16 cellular contexts compared by ENCODE assay signal in the genomic region with DNA sequence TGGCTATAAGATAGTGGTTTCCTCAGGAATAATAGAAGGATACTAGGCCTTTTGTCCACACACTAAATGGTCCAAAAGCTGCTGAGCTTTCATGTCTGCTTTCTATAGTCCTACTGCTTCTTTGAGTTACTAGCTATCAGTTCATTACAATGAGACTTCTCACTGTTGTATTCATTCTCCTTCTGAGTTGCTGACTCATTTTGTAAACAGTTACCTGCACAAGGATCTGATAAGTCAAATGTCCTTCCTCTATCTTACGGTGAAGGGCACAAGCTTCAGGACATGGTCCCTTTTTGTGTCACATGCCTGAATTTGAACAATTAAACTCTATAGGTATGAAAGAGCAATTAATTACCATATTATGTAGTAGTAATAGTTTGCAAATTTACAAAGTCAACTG.
DNase-seq lines count a peak whose midpoint lies in the region; ATAC-seq and TF ChIP-seq lines count a peak whose summit lies in the region.
"Had no signal": no experiment of that assay in that cellular context is flagged by ENCODE, and none has a peak within 500 bp of the region (broad histone marks: within the 10 kb centered on the region; RNA-seq: fewer than 3 reads in every experiment).

No MANE protein-coding gene starts in this region.

- H3K9me3 ChIP-seq in RWPE2 (ENCODE audit: severe bottlenecking) (peaks cover 2% of the 10 kb centered on the region), mucosa of descending colon (no peaks in the 10 kb centered on the region), MM.1S (replicated peaks; ENCODE audit: insufficient read depth, low read length) (no peaks in the 10 kb centered on the region)
- H3K9me3 ChIP-seq: left ventricle myocardium inferior had no signal

- intact Hi-C loops in mucosa of descending colon (cut with DNase I, micrococcal nuclease), result no loop called here
- intact Hi-C loops in left cardiac atrium (cut with DNase I), result no loop called here

- H3K4me3 ChIP-seq in RWPE2 (ENCODE audit: severe bottlenecking), result no peak overlapping the region
- no peak overlapping the region for H3K4me3 ChIP-seq in mucosa of descending colon
- H3K4me3 ChIP-seq in MM.1S (ENCODE audit: low read length), result no peak overlapping the region
- H3K4me3 ChIP-seq: left ventricle myocardium inferior had no signal

- H2AFZ ChIP-seq in MM.1S (ENCODE audit: low read length), result no peak overlapping the region

- H3K36me3 ChIP-seq in RWPE2 (ENCODE audit: low read depth), result no peaks in the 10 kb centered on the region
- no peaks in the 10 kb centered on the region for H3K36me3 ChIP-seq in mucosa of descending colon (ENCODE audit: low read depth)
- H3K36me3 ChIP-seq in MM.1S (replicated peaks; ENCODE audit: insufficient read depth, low read length), result no peaks in the 10 kb centered on the region; the same call in 1 of the 2 replicates
- H3K36me3 ChIP-seq: left ventricle myocardium inferior had no signal

- DNase-seq in RWPE2 (ENCODE audit: low spot score) (no peak), mucosa of descending colon (no peak), MM.1S (no peak), SKM-1 (lab: John Stamatoyannopoulos, UW; ENCODE audit: unreplicated experiment) (no peak), left cardiac atrium (no peak)
- DNase-seq: amniotic stem cell; DND-41; hippocampal formation; left ventricle myocardium inferior; naive thymus-derived CD8-positive, alpha-beta T cell; NCI-H82; retina had no signal

- peak; percentile 56 for ATAC-seq in GM18861 (IDR thresholded peaks at IDR 0.05; ENCODE audit: unreplicated experiment)
- ATAC-seq in HG02759 (IDR thresholded peaks at IDR 0.05; ENCODE audit: unreplicated experiment), result peak; percentile 65
- ATAC-seq in RWPE2 (ENCODE audit: low read depth), result peak; percentile 59; the same call in 2 of the 3 replicates
- peak; percentile 85 for ATAC-seq in mucosa of descending colon
- ATAC-seq in HG03342 (IDR thresholded peaks at IDR 0.05; ENCODE audit: unreplicated experiment), result no peak
- no peak for ATAC-seq in left cardiac atrium
- ATAC-seq: naive thymus-derived CD8-positive, alpha-beta T cell; Right ventricle myocardium inferior had no signal

- H3K9ac ChIP-seq in MM.1S (ENCODE audit: low read length), result no peak overlapping the region

- H4K20me1 ChIP-seq in MM.1S (ENCODE audit: insufficient read depth, low read length), result no peaks in the 10 kb centered on the region

- H3K9me2 ChIP-seq in MM.1S (replicated peaks; ENCODE audit: insufficient read depth, low read length), result no peaks in the 10 kb centered on the region

- H3F3A ChIP-seq in MM.1S (ENCODE audit: insufficient read depth, low read length), result no peaks in the 10 kb centered on the region

- peaks cover 4% of the 10 kb centered on the region for H3K27me3 ChIP-seq in RWPE2 (ENCODE audit: insufficient read depth, poor library complexity, severe bottlenecking)
- H3K27me3 ChIP-seq in MM.1S (replicated peaks; ENCODE audit: insufficient read depth, low read length), result no peaks in the 10 kb centered on the region

- H3K4me1 ChIP-seq in RWPE2 (ENCODE audit: insufficient read depth, poor library complexity, severe bottlenecking), result peaks cover 11% of the 10 kb centered on the region
- no peaks in the 10 kb centered on the region for H3K4me1 ChIP-seq in mucosa of descending colon (ENCODE audit: low read depth)
- H3K4me1 ChIP-seq in MM.1S (ENCODE audit: low read length), result no peaks in the 10 kb centered on the region
- H3K4me1 ChIP-seq: left ventricle myocardium inferior had no signal

- H3K79me2 ChIP-seq in MM.1S (ENCODE audit: low read length), result peaks cover 63% of the 10 kb centered on the region

- no peak overlapping the region for H3K27ac ChIP-seq in RWPE2 (ENCODE audit: poor library complexity, severe bottlenecking)
- H3K27ac ChIP-seq in MM.1S (ENCODE audit: low read length), result no peak overlapping the region
- H3K27ac ChIP-seq: left ventricle myocardium inferior had no signal

- no peak overlapping the region for H3K4me2 ChIP-seq in MM.1S (ENCODE audit: low read depth, low read length)

- TF ChIP-seq CTCF in RWPE2 (IDR thresholded peaks at IDR 0.05; ENCODE audit: poor library complexity, severe bottlenecking) (no peak), mucosa of descending colon (IDR thresholded peaks at IDR 0.05) (no peak), MM.1S (IDR thresholded peaks at IDR 0.05; ENCODE audit: low read length) (no peak)

Comparison
In these comparisons a context has a peak if more than half of its experiments do, and no peak if none do; other contexts are left out.
1. ATAC-seq: peak in GM18861 (single experiment), HG02759 (single experiment), RWPE2 (single experiment) and mucosa of descending colon (single experiment); none in HG03342 (single experiment) and left cardiac atrium (0 of 2).